In genomic region chr12:48682927-48683326, GRCh38 we compare ENCODE assay signal across 8 cellular contexts. TPM values are rescaled to one million over a fixed set of nuclear protein-coding genes. Genes with fewer than 3 reads are reported as not detected.
DNase-seq lines count a peak whose midpoint lies in the region; ATAC-seq, FAIRE-seq and TF ChIP-seq lines count a peak whose summit lies in the region.

No MANE protein-coding gene starts in this region.

- H3K4me1 ChIP-seq in astrocyte (ENCODE audit: insufficient read depth, low read length) (peaks cover 20% of the 10 kb centered on the region), mononuclear cell (ENCODE audit: insufficient read depth, low read length) (peaks cover 39% of the 10 kb centered on the region)

- H3K4me3 Mint-ChIP-seq in stimulated activated naive CD8-positive, alpha-beta T cell treated with anti-CD3 and anti-CD28 coated beads, Interleukin-15, Interleukin-2, amounts not matched to agents 100 ng/mL and 50 ng/mL, for 24 hours: peak overlapping the region; percentile 99
- H3K4me3 Mint-ChIP-seq in astrocyte (ENCODE audit: unreplicated experiment): peak overlapping the region; percentile 99

- H3K9me3 ChIP-seq in astrocyte (ENCODE audit: insufficient read depth, low read depth, low read length) (no peaks in the 10 kb centered on the region), mononuclear cell (ENCODE audit: low read depth, low read length) (no peaks in the 10 kb centered on the region)

- H4K20me1 ChIP-seq in astrocyte (ENCODE audit: insufficient read depth, low read length): peaks cover 39% of the 10 kb centered on the region

- no peak for DNase-seq in stimulated activated naive CD8-positive, alpha-beta T cell treated with anti-CD3 and anti-CD28 coated beads, Interleukin-15, Interleukin-2, amounts not matched to agents 100 U/mL and 50 U/mL, for 24 hours
- DNase-seq in astrocyte (ENCODE audit: low read depth) (no peak), NAMALWA (ENCODE audit: low spot score) (no peak)

- TF ChIP-seq CTCF in astrocyte (IDR thresholded peaks at IDR 0.05; ENCODE audit: insufficient read depth, low read depth, low read length): no peak

- peak overlapping the region; percentile 81 for H3K4me2 ChIP-seq in astrocyte (ENCODE audit: low read length)

- H3K27me3 Mint-ChIP-seq in stimulated activated naive CD8-positive, alpha-beta T cell treated with anti-CD3 and anti-CD28 coated beads, Interleukin-15, Interleukin-2, amounts not matched to agents 100 ng/mL and 50 ng/mL, for 24 hours: no peaks in the 10 kb centered on the region
- no peaks in the 10 kb centered on the region for H3K27me3 Mint-ChIP-seq in astrocyte (ENCODE audit: low read depth, unreplicated experiment)

- H3K9me3 Mint-ChIP-seq in stimulated activated naive CD8-positive, alpha-beta T cell treated with anti-CD3 and anti-CD28 coated beads, Interleukin-15, Interleukin-2, amounts not matched to agents 100 ng/mL and 50 ng/mL, for 24 hours: no peaks in the 10 kb centered on the region
- H3K9me3 Mint-ChIP-seq in astrocyte (ENCODE audit: unreplicated experiment): no peaks in the 10 kb centered on the region

- peak overlapping the region; percentile 97 for H3K4me3 ChIP-seq in astrocyte (ENCODE audit: insufficient read depth, low read depth, low read length)
- peak overlapping the region; percentile 100 for H3K4me3 ChIP-seq in mononuclear cell (ENCODE audit: low read length)

- no peak overlapping the region for H3K27ac ChIP-seq in astrocyte (ENCODE audit: low read depth, low read length)

- peaks cover 44% of the 10 kb centered on the region for H3K4me1 Mint-ChIP-seq in stimulated activated naive CD8-positive, alpha-beta T cell treated with anti-CD3 and anti-CD28 coated beads, Interleukin-15, Interleukin-2, amounts not matched to agents 100 ng/mL and 50 ng/mL, for 24 hours (ENCODE audit: low read depth)
- peaks cover 21% of the 10 kb centered on the region for H3K4me1 Mint-ChIP-seq in astrocyte (ENCODE audit: low read depth, unreplicated experiment)

- H3K27me3 ChIP-seq in astrocyte (ENCODE audit: insufficient read depth, low read length): no peaks in the 10 kb centered on the region
- no peaks in the 10 kb centered on the region for H3K27me3 ChIP-seq in mononuclear cell (ENCODE audit: insufficient read depth, low read length)

- peaks cover 41% of the 10 kb centered on the region for H3K79me2 ChIP-seq in astrocyte (ENCODE audit: insufficient read depth, low read length)

- peaks cover 15% of the 10 kb centered on the region for H3K36me3 ChIP-seq in astrocyte (ENCODE audit: insufficient read depth, low read length)

- no peak overlapping the region for H3K27ac Mint-ChIP-seq in stimulated activated naive CD8-positive, alpha-beta T cell treated with anti-CD3 and anti-CD28 coated beads, Interleukin-15, Interleukin-2, amounts not matched to agents 100 ng/mL and 50 ng/mL, for 24 hours
- H3K27ac Mint-ChIP-seq in astrocyte (ENCODE audit: unreplicated experiment): no peak overlapping the region

- H3K36me3 Mint-ChIP-seq in stimulated activated naive CD8-positive, alpha-beta T cell treated with anti-CD3 and anti-CD28 coated beads, Interleukin-15, Interleukin-2, amounts not matched to agents 100 ng/mL and 50 ng/mL, for 24 hours (ENCODE audit: low read depth): peaks cover 40% of the 10 kb centered on the region
- H3K36me3 Mint-ChIP-seq in astrocyte (ENCODE audit: low read depth, unreplicated experiment): peaks cover 16% of the 10 kb centered on the region

- FAIRE-seq in astrocyte (lab: Jason Lieb, UNC): no peak

- H3K9ac ChIP-seq in astrocyte (ENCODE audit: low read length): no peak overlapping the region

- no peak for ATAC-seq in stimulated activated naive CD8-positive, alpha-beta T cell treated with anti-CD3 and anti-CD28 coated beads, Interleukin-15, Interleukin-2, amounts not matched to agents 100 U/mL and 50 U/mL, for 24 hours
- ATAC-seq in GM18520 (IDR thresholded peaks at IDR 0.05; ENCODE audit: unreplicated experiment): no peak
- ATAC-seq in HG03565 (IDR thresholded peaks at IDR 0.05; ENCODE audit: unreplicated experiment): no peak
- ATAC-seq in GM18868 (IDR thresholded peaks at IDR 0.05; ENCODE audit: unreplicated experiment): no peak

- H2AFZ ChIP-seq in astrocyte (ENCODE audit: low read depth, low read length): no peak overlapping the region

RNA-seq across cellular contexts. Expression of gene KANSL2, which starts 0.9 kb away (rescaled TPM):
- total RNA-seq in astrocyte (45.1 and 45.7 TPM in 2 replicates), mononuclear cell (195 TPM)

RNA-seq across cellular contexts. Expression of gene CCNT1, which starts 33.6 kb away (rescaled TPM):
- total RNA-seq in astrocyte (45.9 and 49.2 TPM in 2 replicates), mononuclear cell (120 TPM)
